In the genomic region with DNA sequence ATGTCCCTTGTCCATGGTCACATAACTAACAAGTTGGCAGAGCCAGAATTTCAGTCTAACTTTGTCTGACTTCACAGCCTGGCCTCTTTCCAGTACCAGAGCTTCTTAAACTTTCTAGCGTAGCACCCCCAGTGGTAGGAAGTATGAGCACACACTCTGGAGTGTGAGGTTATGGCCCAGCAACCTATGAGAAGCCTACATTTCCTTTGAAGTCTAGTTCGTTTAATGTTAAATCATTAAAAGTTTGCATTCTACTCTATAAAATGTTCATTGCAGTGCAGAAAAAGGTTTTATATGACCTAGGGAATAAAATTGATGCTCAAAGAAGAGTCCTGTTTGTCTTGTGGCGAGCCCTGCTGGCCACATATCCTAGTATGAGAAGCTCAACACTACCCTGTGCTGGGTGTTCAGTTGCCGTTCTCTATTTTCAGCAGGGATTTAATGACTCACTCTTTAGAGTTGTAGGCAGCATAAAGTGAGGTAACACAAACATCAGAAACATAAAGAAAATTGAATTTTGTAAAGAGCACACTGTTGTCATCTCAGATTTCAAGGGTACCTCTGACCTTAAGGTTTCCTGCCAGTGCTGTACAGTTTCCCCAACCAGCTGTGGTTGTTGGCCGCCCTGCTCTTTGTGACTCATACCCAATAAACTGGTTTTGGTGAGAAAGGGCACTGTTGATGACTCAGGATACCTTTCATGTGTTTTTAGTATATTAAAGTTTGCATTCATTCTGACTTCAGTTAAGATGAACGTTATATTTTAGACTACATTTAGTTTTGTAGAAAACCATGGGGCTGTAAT, we compare ENCODE assay signal across 8 cellular contexts. TPM values are rescaled to one million over a fixed set of nuclear protein-coding genes. Genes with fewer than 3 reads are reported as not detected.
A peak's percentile ranks its signal among the peaks of the same experiment; 100 is the strongest.
DNase-seq lines count a peak whose midpoint lies in the region; ATAC-seq and TF ChIP-seq lines count a peak whose summit lies in the region.

No MANE protein-coding gene starts in this region.

- peak; percentile 58 for TF ChIP-seq CTCF in Calu3 (IDR thresholded peaks at IDR 0.05; ENCODE audit: unreplicated experiment)
- TF ChIP-seq CTCF in heart right ventricle (IDR thresholded peaks at IDR 0.05), result peak; percentile 39 to 73 (median 63)

- peak overlapping the region in 8 of 10 donors; percentile 68 to 83 (median 73) for H3K27ac ChIP-seq in heart right ventricle

- WGBS in heart right ventricle, 2 donors, result 74 to 76% methylated on average over 6 of the region's 6 CpGs

- no peaks in the 10 kb centered on the region for H3K27me3 ChIP-seq in heart right ventricle

- peaks cover 0 to 82% (median 51%) of the 10 kb centered on the region in 9 donors for H3K36me3 ChIP-seq in heart right ventricle

- intact Hi-C loops in Calu3 (cut with micrococcal nuclease; ENCODE audit: unreplicated experiment) (no loop called here), heart right ventricle (cut with DNase I) (no loop called here)

- no peaks in the 10 kb centered on the region for H3K9me3 ChIP-seq in heart right ventricle

- peak; percentile 98 for ATAC-seq in GM19438 (IDR thresholded peaks at IDR 0.05; ENCODE audit: low read depth, unreplicated experiment)
- peak; percentile 89 for ATAC-seq in HG03469 (IDR thresholded peaks at IDR 0.05; ENCODE audit: unreplicated experiment)
- ATAC-seq in heart right ventricle, result peak; percentile 82 to 96 (median 92)

- DNase-seq in Calu3 (peak; percentile 80), SKM-1 (lab: John Stamatoyannopoulos, UW; ENCODE audit: unreplicated experiment) (peak; percentile 49), heart right ventricle (peak in 1 of 2 donors; percentile 82), smooth muscle cell of the brain vasculature (ENCODE audit: low read depth, low spot score) (peak; percentile 96), NCI-H1417 treated with DMSO at 0.1 percent for 48 hours (lab: John Stamatoyannopoulos, UW) (no peak)

- peak overlapping the region; percentile 26 for H3K4me3 Mint-ChIP-seq in Calu3 (ENCODE audit: low read depth, unreplicated experiment)
- H3K4me3 Mint-ChIP-seq in activated naive CD4-positive, alpha-beta T cell treated with anti-CD3 and anti-CD28 coated beads, Interleukin-2, amount 50 U/mL, for 24 hours, result peak overlapping the region; percentile 64

- CTCF ChIA-PET in Calu3 (lab: Charles Lee), result interaction anchor here (0.6 to 1.8 kb wide), 7 partner anchors 11 to 156 kb away, joined by 3 to 19 read pairs (median 4); partner anchors contain the start of gene MCCC2

- H3K4me3 ChIP-seq in heart right ventricle, result no peak overlapping the region

- no peaks in the 10 kb centered on the region for H3K27me3 Mint-ChIP-seq in Calu3 (ENCODE audit: unreplicated experiment)
- H3K27me3 Mint-ChIP-seq in activated naive CD4-positive, alpha-beta T cell treated with anti-CD3 and anti-CD28 coated beads, Interleukin-2, amount 50 U/mL, for 24 hours, result no peaks in the 10 kb centered on the region

- no TSS peak for BruUV-seq in Calu3 (replicated peaks; lab: Mats Ljungman, UMichigan)

- H3K27ac Mint-ChIP-seq in Calu3 (ENCODE audit: unreplicated experiment), result peak overlapping the region; percentile 85
- H3K27ac Mint-ChIP-seq in activated naive CD4-positive, alpha-beta T cell treated with anti-CD3 and anti-CD28 coated beads, Interleukin-2, amount 50 U/mL, for 24 hours, result peak overlapping the region; percentile 77

- H3K4me1 Mint-ChIP-seq in Calu3 (ENCODE audit: low read depth, unreplicated experiment), result peaks cover 15% of the 10 kb centered on the region
- H3K4me1 Mint-ChIP-seq in activated naive CD4-positive, alpha-beta T cell treated with anti-CD3 and anti-CD28 coated beads, Interleukin-2, amount 50 U/mL, for 24 hours, result peaks cover 36% of the 10 kb centered on the region

- peaks cover 0 to 20% (median 5%) of the 10 kb centered on the region in 9 donors for H3K4me1 ChIP-seq in heart right ventricle

- H3K36me3 Mint-ChIP-seq in Calu3 (ENCODE audit: insufficient read depth, unreplicated experiment), result peaks cover 57% of the 10 kb centered on the region
- H3K36me3 Mint-ChIP-seq in activated naive CD4-positive, alpha-beta T cell treated with anti-CD3 and anti-CD28 coated beads, Interleukin-2, amount 50 U/mL, for 24 hours, result peaks cover 28% of the 10 kb centered on the region

- H3K9me3 Mint-ChIP-seq in Calu3 (ENCODE audit: low read depth, unreplicated experiment), result no peaks in the 10 kb centered on the region
- no peaks in the 10 kb centered on the region for H3K9me3 Mint-ChIP-seq in activated naive CD4-positive, alpha-beta T cell treated with anti-CD3 and anti-CD28 coated beads, Interleukin-2, amount 50 U/mL, for 24 hours

RNA-seq across cellular contexts. Expression of gene MCCC2, which starts 14.3 kb away (rescaled TPM):
- 98.7 and 115 TPM in 2 replicates for total RNA-seq in Calu3 (2022)
- 100 to 1,000 TPM in 8 of 10 donors, 10 to 100 TPM in 2; 79.8 to 149 (median 127) TPM for total RNA-seq in heart right ventricle
- polyA plus RNA-seq in heart right ventricle, result 10 to 100 TPM; 53.6 to 55.0 TPM
